ENCODE assay signal across 8 cellular contexts in the genomic region with DNA sequence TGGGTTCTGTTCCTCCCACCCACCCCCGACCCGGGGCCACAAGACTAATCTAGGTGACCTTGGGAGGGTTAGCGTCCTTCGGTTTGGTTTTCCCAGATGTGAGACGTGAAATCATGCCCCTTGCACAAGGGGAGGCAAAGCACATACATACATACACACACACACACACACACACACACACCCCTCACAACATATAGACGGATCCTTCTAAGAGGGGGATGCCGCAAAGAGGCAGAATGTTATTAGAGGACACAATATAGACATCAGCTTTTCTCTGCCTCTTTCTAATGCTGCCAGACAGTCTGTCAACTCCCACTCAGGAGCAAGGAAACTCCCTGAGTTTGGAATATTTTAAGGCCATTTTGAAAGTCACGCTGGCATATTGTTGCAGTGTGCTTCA. TPM values are rescaled to one million over a fixed set of nuclear protein-coding genes. Genes with fewer than 3 reads are reported as not detected.
DNase-seq lines count a peak whose midpoint lies in the region; ATAC-seq, FAIRE-seq and TF ChIP-seq lines count a peak whose summit lies in the region.

No MANE protein-coding gene starts in this region.

- TF ChIP-seq POLR2A in H54 (IDR thresholded peaks at IDR 0.05; ENCODE audit: low read depth, low read length), result no peak

- H3K36me3 ChIP-seq in RWPE2 (ENCODE audit: low read depth), result no peaks in the 10 kb centered on the region
- no peaks in the 10 kb centered on the region for H3K36me3 ChIP-seq in psoas muscle (ENCODE audit: insufficient read depth in 1 of 2, low read depth in 1 of 2)

- H3K4me3 ChIP-seq in RWPE2 (ENCODE audit: severe bottlenecking) (peak overlapping the region; percentile 76), fibroblast of mammary gland (ENCODE audit: control insufficient read depth, low read depth, low read length) (peak overlapping the region; percentile 77), psoas muscle (peak overlapping the region; percentile 87)

- DNase-seq in H54 (ENCODE audit: insufficient read length, low spot score), result no peak
- no peak for DNase-seq in RWPE2 (ENCODE audit: low spot score)
- DNase-seq in fibroblast of mammary gland (ENCODE audit: low read depth), result no peak
- DNase-seq in psoas muscle, result no peak
- no peak for DNase-seq in CD1c-positive myeloid dendritic cell (ENCODE audit: extremely low spot score)
- DNase-seq in NCI-H2081 (lab: John Stamatoyannopoulos, UW), result no peak
- no peak for DNase-seq in NK-92 treated with Interleukin-12 subunit alpha and Interleukin-12 subunit beta, amount 100 ng/mL, for 24 hours (lab: John Stamatoyannopoulos, UW)

- peak overlapping the region; percentile 91 for H3K27ac ChIP-seq in RWPE2 (ENCODE audit: poor library complexity, severe bottlenecking)
- no peak overlapping the region for H3K27ac ChIP-seq in psoas muscle

- FAIRE-seq in H54 (lab: Jason Lieb, UNC), result peak; percentile 91

- ATAC-seq in RWPE2 (ENCODE audit: low read depth) (no peak), psoas muscle (no peak), HG02763 (IDR thresholded peaks at IDR 0.05; ENCODE audit: unreplicated experiment) (no peak)

- intact Hi-C loops in psoas muscle (cut with DNase I), result loop anchor here in 1 of 2 donors (10.0 kb wide), 1 partner anchor 169 kb away; no protein-coding TSS in a partner anchor

- H3K4me1 ChIP-seq in RWPE2 (ENCODE audit: insufficient read depth, poor library complexity, severe bottlenecking), result peaks cover 21% of the 10 kb centered on the region
- H3K4me1 ChIP-seq in psoas muscle, result peaks cover 14% of the 10 kb centered on the region

- WGBS in psoas muscle, 3 donors, result 23 to 28% (median 23%) methylated on average over 8 of the region's 8 CpGs

- no peaks in the 10 kb centered on the region for H3K27me3 ChIP-seq in RWPE2 (ENCODE audit: insufficient read depth, poor library complexity, severe bottlenecking)
- H3K27me3 ChIP-seq in psoas muscle (ENCODE audit: insufficient read depth in 3 of 3, low read length in 2 of 3), result no peaks in the 10 kb centered on the region

- TF ChIP-seq CTCF in RWPE2 (IDR thresholded peaks at IDR 0.05; ENCODE audit: poor library complexity, severe bottlenecking) (no peak), fibroblast of mammary gland (conservative IDR thresholded peaks at IDR 0.05; ENCODE audit: control insufficient read depth, insufficient read depth, low read depth, low read length) (no peak), psoas muscle (IDR thresholded peaks at IDR 0.05) (no peak)

- H3K9me3 ChIP-seq in RWPE2 (ENCODE audit: severe bottlenecking) (no peaks in the 10 kb centered on the region), psoas muscle (no peaks in the 10 kb centered on the region)

RNA-seq across cellular contexts. Expression of a gene that starts 0.6 kb away (rescaled TPM):
- total RNA-seq in psoas muscle, result 10 to 100 TPM; 23.1 to 36.4 (median 24.9) TPM
- 10 to 100 TPM in 2 of 3 donors, 1 to 10 TPM in 1; 8.4 to 43.2 (median 16.6) TPM for polyA plus RNA-seq in psoas muscle
